ENCODE assay signal across 8 cellular contexts in genomic region chr7:139683137-139683871, GRCh38.
DNase-seq lines count a peak whose midpoint lies in the region; ATAC-seq and TF ChIP-seq lines count a peak whose summit lies in the region.

No MANE protein-coding gene starts in this region.

- peak overlapping the region; percentile 96 to 98 for H3K27ac Mint-ChIP-seq in natural killer cell treated with Interleukin-12 subunit alpha and Interleukin-12 subunit beta and Interleukin-15 and Interleukin-18, amount 100 ng/mL, for 72 hours

- H3K4me1 ChIP-seq in gastroesophageal sphincter = peaks cover 10 to 47% (median 23%) of the 10 kb centered on the region in 3 donors

- H3K36me3 Mint-ChIP-seq in natural killer cell treated with Interleukin-12 subunit alpha and Interleukin-12 subunit beta and Interleukin-15 and Interleukin-18, amount 100 ng/mL, for 72 hours = peaks cover 40% of the 10 kb centered on the region

- H3K27me3 Mint-ChIP-seq in natural killer cell treated with Interleukin-12 subunit alpha and Interleukin-12 subunit beta and Interleukin-15 and Interleukin-18, amount 100 ng/mL, for 72 hours = no peaks in the 10 kb centered on the region

- H3K4me3 ChIP-seq in gastroesophageal sphincter = no peak overlapping the region

- no peak for TF ChIP-seq POLR2A in gastroesophageal sphincter (IDR thresholded peaks at IDR 0.05)

- no peak for TF ChIP-seq EP300 in gastroesophageal sphincter (IDR thresholded peaks at IDR 0.05)

- peak overlapping the region; percentile 87 for H3K4me3 Mint-ChIP-seq in natural killer cell treated with Interleukin-12 subunit alpha and Interleukin-12 subunit beta and Interleukin-15 and Interleukin-18, amount 100 ng/mL, for 72 hours

- peaks cover 87 to 91% of the 10 kb centered on the region in 2 donors for H3K4me1 Mint-ChIP-seq in natural killer cell treated with Interleukin-12 subunit alpha and Interleukin-12 subunit beta and Interleukin-15 and Interleukin-18, amount 100 ng/mL, for 72 hours (ENCODE audit: low read depth in 2 of 2)

- peaks cover 0 to 4% of the 10 kb centered on the region in 2 donors for H3K36me3 ChIP-seq in gastroesophageal sphincter

- DNase-seq in caudate nucleus (lab: John Stamatoyannopoulos, UW) (no peak), NK-92 (lab: John Stamatoyannopoulos, UW; ENCODE audit: unreplicated experiment) (no peak), NCI-H524 treated with DMSO at 0.1 percent for 48 hours (lab: John Stamatoyannopoulos, UW) (no peak), activated gamma-delta T cell (lab: John Stamatoyannopoulos, UW) (no peak)
- no peak for DNase-seq in natural killer cell treated with Interleukin-12 subunit alpha and Interleukin-12 subunit beta and Interleukin-15 and Interleukin-18, amount 100 ng/mL, for 72 hours (ENCODE audit: low spot score)

- ATAC-seq in GM18499 (IDR thresholded peaks at IDR 0.05; ENCODE audit: insufficient read depth, unreplicated experiment) (peak; percentile 38), HG03025 (IDR thresholded peaks at IDR 0.05; ENCODE audit: low FRiP score, unreplicated experiment) (peak; percentile 63), gastroesophageal sphincter (no peak)
- peak in 1 of 2 donors; percentile 15 for ATAC-seq in natural killer cell treated with Interleukin-12 subunit alpha and Interleukin-12 subunit beta and Interleukin-15 and Interleukin-18, amount 100 ng/mL, for 72 hours

- TF ChIP-seq CTCF in gastroesophageal sphincter (IDR thresholded peaks at IDR 0.05) = no peak

- H3K9me3 Mint-ChIP-seq in natural killer cell treated with Interleukin-12 subunit alpha and Interleukin-12 subunit beta and Interleukin-15 and Interleukin-18, amount 100 ng/mL, for 72 hours = peaks cover 13% of the 10 kb centered on the region

- WGBS in gastroesophageal sphincter (ENCODE audit: low coverage in 1 of 2), 2 donors = 93 to 96% methylated on average over 6 to 7 of the region's 16 CpGs

- no peaks in the 10 kb centered on the region for H3K27me3 ChIP-seq in gastroesophageal sphincter

- H3K27ac ChIP-seq in caudate nucleus (ENCODE audit: low read depth, low read length) (peak overlapping the region; percentile 38), gastroesophageal sphincter (peak overlapping the region in 1 of 4 donors; percentile 31)

- H3K9me3 ChIP-seq in gastroesophageal sphincter = peaks cover 0 to 9% (median 0%) of the 10 kb centered on the region in 3 donors
